Comparison of ENCODE assay signal across 12 cellular contexts in genomic region chr14:93978735-93979134, GRCh38. TPM values are rescaled to one million over a fixed set of nuclear protein-coding genes. Genes with fewer than 3 reads are reported as not detected.
DNase-seq lines count a peak whose midpoint lies in the region; ATAC-seq, FAIRE-seq and TF ChIP-seq lines count a peak whose summit lies in the region.
"Had no signal": no experiment of that assay in that cellular context is flagged by ENCODE, and none has a peak within 500 bp of the region (broad histone marks: within the 10 kb centered on the region; RNA-seq: fewer than 3 reads in every experiment).

No MANE protein-coding gene starts in this region.

- no peaks in the 10 kb centered on the region for H3K27me3 ChIP-seq in CD4-positive, alpha-beta memory T cell (ENCODE audit: insufficient read depth, low read length)
- H3K27me3 ChIP-seq in upper lobe of right lung, result no peaks in the 10 kb centered on the region

- peaks cover 3 to 10% of the 10 kb centered on the region in 2 donors for H3K9me3 ChIP-seq in CD4-positive, alpha-beta memory T cell (ENCODE audit: control insufficient read depth in 1 of 2, low read length in 2 of 2)
- no peaks in the 10 kb centered on the region for H3K9me3 ChIP-seq in upper lobe of right lung

- TF ChIP-seq CTCF in natural killer cell (IDR thresholded peaks at IDR 0.05) (no peak), upper lobe of right lung (IDR thresholded peaks at IDR 0.05) (no peak)

- H3K36me3 Mint-ChIP-seq in CD4-positive, alpha-beta memory T cell, result peaks cover 6 to 7% of the 10 kb centered on the region in 2 donors
- H3K36me3 Mint-ChIP-seq in activated CD8-positive, alpha-beta memory T cell treated with anti-CD3 and anti-CD28 coated beads, Interleukin-2, amount 10 ng/mL, durations not matched to agents 7 days and 5 days, result peaks cover 26% of the 10 kb centered on the region
- H3K36me3 Mint-ChIP-seq in natural killer cell, result no peaks in the 10 kb centered on the region

- CTCF ChIA-PET in CD4-positive, alpha-beta memory T cell (lab: Charles Lee; ENCODE audit: partially characterized antibody), result interaction anchor here (1.0 to 39.2 kb wide), 11 partner anchors 8 to 157 kb away, joined by 3 to 1377 read pairs (median 6); partner anchors contain the start of gene CCDC197
- CTCF ChIA-PET in activated CD8-positive, alpha-beta memory T cell treated with anti-CD3 and anti-CD28 coated beads, Interleukin-2, amount 10 ng/mL, durations not matched to agents 7 days and 5 days (lab: Charles Lee), result interaction anchor here (1.2 to 14.6 kb wide), 11 partner anchors 9 to 57 kb away, joined by 3 to 309 read pairs (median 6); no protein-coding TSS in a partner anchor

- H3K4me3 Mint-ChIP-seq in CD4-positive, alpha-beta memory T cell, result peak overlapping the region in 5 of 8 donors; percentile 16 to 71 (median 60)
- H3K4me3 Mint-ChIP-seq in activated CD8-positive, alpha-beta memory T cell treated with anti-CD3 and anti-CD28 coated beads, Interleukin-2, amount 10 ng/mL, durations not matched to agents 7 days and 5 days, result no peak overlapping the region
- no peak overlapping the region for H3K4me3 Mint-ChIP-seq in natural killer cell
- H3K4me3 Mint-ChIP-seq: H9, nephron had no signal

- no peak overlapping the region for H3K4me3 ChIP-seq in CD4-positive, alpha-beta memory T cell (ENCODE audit: low read length in 2 of 2)
- H3K4me3 ChIP-seq in upper lobe of right lung, result no peak overlapping the region
- H3K4me3 ChIP-seq: smooth muscle cell had no signal

- H3K4me1 Mint-ChIP-seq in CD4-positive, alpha-beta memory T cell, result peaks cover 40 to 64% (median 49%) of the 10 kb centered on the region in 4 donors
- peaks cover 66% of the 10 kb centered on the region for H3K4me1 Mint-ChIP-seq in activated CD8-positive, alpha-beta memory T cell treated with anti-CD3 and anti-CD28 coated beads, Interleukin-2, amount 10 ng/mL, durations not matched to agents 7 days and 5 days
- peaks cover 29 to 31% of the 10 kb centered on the region in 2 donors for H3K4me1 Mint-ChIP-seq in natural killer cell

- H3K4me1 ChIP-seq in CD4-positive, alpha-beta memory T cell (ENCODE audit: insufficient read depth, low read length), result peaks cover 67% of the 10 kb centered on the region
- peaks cover 8% of the 10 kb centered on the region for H3K4me1 ChIP-seq in upper lobe of right lung

- H3K27ac ChIP-seq in CD4-positive, alpha-beta memory T cell (ENCODE audit: low read depth, low read length), result no peak overlapping the region
- no peak overlapping the region for H3K27ac ChIP-seq in upper lobe of right lung

- no peaks in the 10 kb centered on the region for H3K36me3 ChIP-seq in CD4-positive, alpha-beta memory T cell (ENCODE audit: insufficient read depth, low read length)
- no peaks in the 10 kb centered on the region for H3K36me3 ChIP-seq in upper lobe of right lung

- H3K27me3 Mint-ChIP-seq in CD4-positive, alpha-beta memory T cell, result no peaks in the 10 kb centered on the region
- H3K27me3 Mint-ChIP-seq in activated CD8-positive, alpha-beta memory T cell treated with anti-CD3 and anti-CD28 coated beads, Interleukin-2, amount 10 ng/mL, durations not matched to agents 7 days and 5 days, result no peaks in the 10 kb centered on the region
- peaks cover 8 to 12% of the 10 kb centered on the region in 2 donors for H3K27me3 Mint-ChIP-seq in natural killer cell (ENCODE audit: low read depth in 2 of 2)

- ATAC-seq in HG02840 (IDR thresholded peaks at IDR 0.05; ENCODE audit: low FRiP score, unreplicated experiment), result peak; percentile 5
- ATAC-seq in activated CD8-positive, alpha-beta memory T cell treated with anti-CD3 and anti-CD28 coated beads, Interleukin-2, amount 10 ng/mL, durations not matched to agents 7 days and 5 days, result no peak
- ATAC-seq in natural killer cell, result peak in 1 of 3 donors; percentile 15
- ATAC-seq in upper lobe of right lung, result no peak
- ATAC-seq in HG03521 (IDR thresholded peaks at IDR 0.05; ENCODE audit: unreplicated experiment), result no peak

- peaks cover 3 to 22% (median 14%) of the 10 kb centered on the region in 8 donors for H3K9me3 Mint-ChIP-seq in CD4-positive, alpha-beta memory T cell
- H3K9me3 Mint-ChIP-seq in activated CD8-positive, alpha-beta memory T cell treated with anti-CD3 and anti-CD28 coated beads, Interleukin-2, amount 10 ng/mL, durations not matched to agents 7 days and 5 days (ENCODE audit: low read depth), result no peaks in the 10 kb centered on the region
- H3K9me3 Mint-ChIP-seq in natural killer cell, result peaks cover 2% of the 10 kb centered on the region in 2 donors
- H3K9me3 Mint-ChIP-seq: H9, nephron had no signal

- no peak for DNase-seq in CD4-positive, alpha-beta memory T cell
- no peak for DNase-seq in activated CD8-positive, alpha-beta memory T cell treated with anti-CD3 and anti-CD28 coated beads, Interleukin-2, amount 10 ng/mL, durations not matched to agents 7 days and 5 days
- DNase-seq in natural killer cell (no peak), superior temporal gyrus (ENCODE audit: extremely low spot score) (no peak), upper lobe of right lung (no peak), GM12891 (ENCODE audit: insufficient read length, low spot score) (no peak)
- DNase-seq: H9 had no signal

- H3K27ac Mint-ChIP-seq in CD4-positive, alpha-beta memory T cell, result peak overlapping the region; percentile 84 to 96 (median 88)
- H3K27ac Mint-ChIP-seq in activated CD8-positive, alpha-beta memory T cell treated with anti-CD3 and anti-CD28 coated beads, Interleukin-2, amount 10 ng/mL, durations not matched to agents 7 days and 5 days, result peak overlapping the region; percentile 93
- peak overlapping the region; percentile 57 to 64 for H3K27ac Mint-ChIP-seq in natural killer cell
- H3K27ac Mint-ChIP-seq: H9, nephron had no signal

- intact Hi-C loops in CD4-positive, alpha-beta memory T cell (cut with micrococcal nuclease), result loop anchor here (1.0 to 2.0 kb wide), 4 partner anchors 15 to 23 kb away; no protein-coding TSS in a partner anchor
- intact Hi-C loops in natural killer cell (cut with micrococcal nuclease), result no loop called here
- intact Hi-C loops in upper lobe of right lung (cut with DNase I), result no loop called here

- POLR2A ChIA-PET in CD4-positive, alpha-beta memory T cell (lab: Charles Lee; ENCODE audit: partially characterized antibody), result interaction anchor here (0.8 to 18.4 kb wide), 20 partner anchors 8 to 103 kb away, joined by 3 to 469 read pairs (median 4); partner anchors contain the start of genes CCDC197, DDX24, IFI27L1 and OTUB2

- no peak for TF ChIP-seq POLR2A in GM12891 (IDR thresholded peaks at IDR 0.05; ENCODE audit: low read depth, low read length)

- FAIRE-seq in GM12891 (lab: Jason Lieb, UNC), result no peak

TF ChIP-seq in GM12891, 5 proteins besides CTCF, POLR2A, EP300 and RAD21:
- TF ChIP-seq TAF1 (IDR thresholded peaks at IDR 0.05; ENCODE audit: low read depth, low read length) (no peak), POLR2AphosphoS5 (IDR thresholded peaks at IDR 0.05; ENCODE audit: low read depth, low read length) (no peak), SPI1 (IDR thresholded peaks at IDR 0.05; ENCODE audit: low read depth, low read length) (no peak), POU2F2 (IDR thresholded peaks at IDR 0.05; ENCODE audit: low read depth, low read length) (no peak), PAX5 (IDR thresholded peaks at IDR 0.05; ENCODE audit: insufficient read depth, low read length, severe bottlenecking) (no peak)
TF ChIP-seq in GM12891: peak in this region for 0.

RNA-seq across cellular contexts. Expression of gene ASB2, which starts 2.4 kb away (rescaled TPM):
- total RNA-seq in CD4-positive, alpha-beta memory T cell, result 10 to 100 TPM; 27.3 to 29.7 TPM
- polyA plus RNA-seq in CD4-positive, alpha-beta memory T cell, result 1 to 10 TPM in 1 of 2 donors, under 1 TPM in 1; 0.87 to 2.3 TPM
- total RNA-seq in activated CD8-positive, alpha-beta memory T cell treated with anti-CD3 and anti-CD28 coated beads, Interleukin-2, amount 10 ng/mL, durations not matched to agents 7 days and 5 days, result 100 to 1,000 TPM; 116 to 177 TPM
- total RNA-seq in natural killer cell, result 1 to 10 TPM; 3.7 to 7.2 (median 4.8) TPM
- total RNA-seq in upper lobe of right lung, result 3.2 TPM
- polyA plus RNA-seq in GM12891 (2012; ENCODE audit: low read depth, missing spikeins), result 32.9 TPM
- polyA plus RNA-seq: smooth muscle cell had no signal

RNA-seq across cellular contexts. Expression of gene CCDC197, which starts 18.4 kb away (rescaled TPM):
- total RNA-seq in CD4-positive, alpha-beta memory T cell, result not detected
- polyA plus RNA-seq in CD4-positive, alpha-beta memory T cell, result not detected
- total RNA-seq in activated CD8-positive, alpha-beta memory T cell treated with anti-CD3 and anti-CD28 coated beads, Interleukin-2, amount 10 ng/mL, durations not matched to agents 7 days and 5 days, result under 1 TPM in 1 of 2 experiments, not detected in 1; 0.14 TPM
- total RNA-seq in natural killer cell (not detected), upper lobe of right lung (not detected)
- polyA plus RNA-seq in GM12891 (2012; ENCODE audit: low read depth, missing spikeins), result 0.06 TPM
- total RNA-seq: H9, LHCN-M2, smooth muscle cell had no signal
- polyA plus RNA-seq: smooth muscle cell had no signal

RNA-seq across cellular contexts. Expression of gene OTUB2, which starts 47.4 kb away (rescaled TPM):
- total RNA-seq in CD4-positive, alpha-beta memory T cell, result under 1 TPM; 0.42 to 0.67 TPM
- polyA plus RNA-seq in CD4-positive, alpha-beta memory T cell, result 1 to 10 TPM in 1 of 2 donors, under 1 TPM in 1; 0.19 to 1.1 TPM
- total RNA-seq in activated CD8-positive, alpha-beta memory T cell treated with anti-CD3 and anti-CD28 coated beads, Interleukin-2, amount 10 ng/mL, durations not matched to agents 7 days and 5 days, result 1 to 10 TPM; 3.4 to 4.2 TPM
- total RNA-seq in natural killer cell (under 1 TPM in 2 of 3 donors, not detected in 1; 0.09 to 0.13 TPM), upper lobe of right lung (1.0 TPM)
- polyA plus RNA-seq in GM12891 (2012; ENCODE audit: low read depth, missing spikeins), result 0.28 TPM

RNA-seq across cellular contexts. Expression of gene FAM181A, which starts 51.6 kb away (rescaled TPM):
- total RNA-seq in CD4-positive, alpha-beta memory T cell, result not detected
- not detected for polyA plus RNA-seq in CD4-positive, alpha-beta memory T cell
- not detected for total RNA-seq in activated CD8-positive, alpha-beta memory T cell treated with anti-CD3 and anti-CD28 coated beads, Interleukin-2, amount 10 ng/mL, durations not matched to agents 7 days and 5 days
- total RNA-seq in natural killer cell (not detected), upper lobe of right lung (3.5 TPM)
- polyA plus RNA-seq in GM12891 (2012; ENCODE audit: low read depth, missing spikeins), result not detected
- total RNA-seq: H9, LHCN-M2, smooth muscle cell had no signal
- polyA plus RNA-seq: smooth muscle cell had no signal

Comparison
In these comparisons a context has a peak if more than half of its experiments do, and no peak if none do; other contexts are left out.
1. H3K4me3 Mint-ChIP-seq: peak in CD4-positive, alpha-beta memory T cell (5 of 8); none in activated CD8-positive, alpha-beta memory T cell treated with anti-CD3 and anti-CD28 coated beads, Interleukin-2, amount 10 ng/mL, durations not matched to agents 7 days and 5 days (single experiment) and natural killer cell (single experiment).
2. Peak in every context shown above with its lines, with median percentiles within 50 percentile points of each other: H3K27ac Mint-ChIP-seq.